ENCODE assay signal across 8 cellular contexts in genomic region chr12:116578051-116578450, GRCh38. TPM values are rescaled to one million over a fixed set of nuclear protein-coding genes. Genes with fewer than 3 reads are reported as not detected.
"Had no signal": no experiment of that assay in that cellular context is flagged by ENCODE, and none has a peak within 500 bp of the region (broad histone marks: within the 10 kb centered on the region; RNA-seq: fewer than 3 reads in every experiment).

No MANE protein-coding gene starts in this region.

- H3K27ac ChIP-seq: GM23248 had no signal

- H3K4me3 ChIP-seq: GM23248, HAP-1 had no signal

- H2AFZ ChIP-seq: GM23248 had no signal

- DNase-seq: GM23248, GOT3, H7, IMR-90, KBM-7 had no signal

- ATAC-seq: HCT116 had no signal

- H3K36me3 ChIP-seq: HAP-1 had no signal

- H3K9me3 ChIP-seq: HAP-1 had no signal

- H3K9ac ChIP-seq: GM23248 had no signal

- H3K4me1 ChIP-seq: HAP-1 had no signal

RNA-seq across cellular contexts. Expression of gene MAP1LC3B2, which starts 18.9 kb away (rescaled TPM):
- total RNA-seq: H7, HT-29, IMR-90 had no signal
